ENCODE assay signal across 8 cellular contexts in genomic region chr1:244860914-244861610, GRCh38. TPM values are rescaled to one million over a fixed set of nuclear protein-coding genes. Genes with fewer than 3 reads are reported as not detected.
DNase-seq lines count a peak whose midpoint lies in the region; ATAC-seq and TF ChIP-seq lines count a peak whose summit lies in the region.

No MANE protein-coding gene starts in this region.

- peak overlapping the region; percentile 96 for H3K27ac Mint-ChIP-seq in MCF 10A (ENCODE audit: low read depth, unreplicated experiment)

- POLR2A ChIA-PET in A673 (lab: Charles Lee; ENCODE audit: low non-redundant PET) (no interaction called here), MCF 10A (lab: Yijun Ruan, JAX) (interaction anchor here (0.6 to 25.5 kb wide), 19 partner anchors 9 to 1793 kb away, joined by 3 to 1456 read pairs (median 5); partner anchors contain the start of genes ADSS2, CNST, COX20 and TFB2M), GM10248 (lab: Yijun Ruan, JAX) (interaction anchor here (0.6 to 1.0 kb wide), 4 partner anchors 13 to 110 kb away, joined by 3 to 13 read pairs (median 6); no protein-coding TSS in a partner anchor)

- no peaks in the 10 kb centered on the region for H3K9me3 Mint-ChIP-seq in MCF 10A (ENCODE audit: unreplicated experiment)

- no peak for ATAC-seq in GM19351 (IDR thresholded peaks at IDR 0.05; ENCODE audit: unreplicated experiment)

- H3K4me1 Mint-ChIP-seq in MCF 10A (ENCODE audit: insufficient read depth, unreplicated experiment): peaks cover 53% of the 10 kb centered on the region

- BruUV-seq in A673 (replicated peaks; lab: Mats Ljungman, UMichigan) (no TSS peak), MCF 10A (replicated peaks; lab: Mats Ljungman, UMichigan) (no TSS peak)

- TF ChIP-seq CTCF in A673 (conservative IDR thresholded peaks at IDR 0.05; ENCODE audit: low read depth, low read length) (no peak), HL-60 (IDR thresholded peaks at IDR 0.05; ENCODE audit: insufficient read depth, low read length) (no peak), MCF 10A (IDR thresholded peaks at IDR 0.05; ENCODE audit: unreplicated experiment) (no peak), GM10248 (IDR thresholded peaks at IDR 0.05; ENCODE audit: control extremely low read depth, extremely low read depth, low read depth, missing control alignments) (no peak)

- peak overlapping the region; percentile 93 for H3K4me3 Mint-ChIP-seq in MCF 10A (ENCODE audit: unreplicated experiment)

- no peaks in the 10 kb centered on the region for H3K27me3 Mint-ChIP-seq in MCF 10A (ENCODE audit: insufficient read depth, unreplicated experiment)

- H3K4me1 ChIP-seq in A673 (ENCODE audit: insufficient read depth, low read length, poor library complexity, severe bottlenecking): peaks cover 30% of the 10 kb centered on the region
- peaks cover 27 to 59% of the 10 kb centered on the region in 2 donors for H3K4me1 ChIP-seq in muscle layer of duodenum (ENCODE audit: control insufficient read depth in 1 of 2, insufficient read depth in 2 of 2, low read length in 2 of 2)

- H3K36me3 Mint-ChIP-seq in MCF 10A (ENCODE audit: insufficient read depth, unreplicated experiment): peaks cover 87% of the 10 kb centered on the region

- no peaks in the 10 kb centered on the region for H3K9me3 ChIP-seq in A673 (ENCODE audit: low read depth, low read length, poor library complexity, severe bottlenecking)
- no peaks in the 10 kb centered on the region for H3K9me3 ChIP-seq in muscle layer of duodenum (ENCODE audit: control insufficient read depth in 1 of 2, low read length in 2 of 2)

- H3K27ac ChIP-seq in A673 (ENCODE audit: low read depth, low read length, poor library complexity, severe bottlenecking): no peak overlapping the region
- peak overlapping the region; percentile 18; the same call in 1 of the 2 replicates for H3K27ac ChIP-seq in HL-60 (replicated peaks)
- peak overlapping the region; percentile 97 for H3K27ac ChIP-seq in muscle layer of duodenum (ENCODE audit: low read length)

- H3K36me3 ChIP-seq in A673 (ENCODE audit: insufficient read depth, low read length, poor library complexity, severe bottlenecking) (peaks cover 64% of the 10 kb centered on the region), muscle layer of duodenum (ENCODE audit: control insufficient read depth in 1 of 2, insufficient read depth in 2 of 2, low read length in 2 of 2) (peaks cover 51 to 67% of the 10 kb centered on the region in 2 donors)

- peak overlapping the region; percentile 82 for H3K4me3 ChIP-seq in A673 (ENCODE audit: low read depth, low read length, poor library complexity, severe bottlenecking)
- peak overlapping the region; percentile 77 for H3K4me3 ChIP-seq in HL-60 (replicated peaks; ENCODE audit: insufficient read depth, low read length)
- H3K4me3 ChIP-seq in muscle layer of duodenum (ENCODE audit: low read depth in 1 of 2, low read length in 2 of 2): peak overlapping the region; percentile 91 to 92

- CTCF ChIA-PET in A673 (lab: Charles Lee): interaction anchor here (0.7 kb wide), 1 partner anchor 1153 kb away, joined by 8 read pairs; no protein-coding TSS in a partner anchor
- CTCF ChIA-PET in MCF 10A (lab: Yijun Ruan, JAX): interaction anchor here (0.5 to 13.7 kb wide), 7 partner anchors 10 to 1632 kb away, joined by 3 to 174 read pairs (median 10); partner anchors contain the start of gene COX20
- CTCF ChIA-PET in GM10248 (lab: Yijun Ruan, JAX): interaction anchor here (1.0 to 18.3 kb wide), 6 partner anchors 8 to 181 kb away, joined by 3 to 204 read pairs (median 6); partner anchors contain the start of gene COX20

- DNase-seq in A673 (ENCODE audit: low spot score) (no peak), HL-60 (ENCODE audit: low read depth in 1 of 2, low spot score in 1 of 2) (peak in 1 of 2 experiments; percentile 34), MCF 10A (ENCODE audit: unreplicated experiment) (peak; percentile 49), GM10248 (ENCODE audit: extremely low spot score) (no peak), inferior parietal cortex (ENCODE audit: extremely low spot score) (no peak)
- no peak for DNase-seq in stimulated activated CD4-positive, alpha-beta T cell treated with anti-CD3 and anti-CD28 coated beads, Interleukin-2, amount 100 ng/mL, for 24 hours

- intact Hi-C loops in A673 (cut with micrococcal nuclease; ENCODE audit: unreplicated experiment) (loop anchor here (5.0 kb wide), 1 partner anchor 181 kb away; no protein-coding TSS in a partner anchor), MCF 10A (cut with micrococcal nuclease) (no loop called here)

- H3K27me3 ChIP-seq in A673 (replicated peaks; ENCODE audit: insufficient read depth, low read depth, low read length, poor library complexity): no peaks in the 10 kb centered on the region
- H3K27me3 ChIP-seq in HL-60 (ENCODE audit: insufficient read depth, poor library complexity, severe bottlenecking): no peaks in the 10 kb centered on the region
- no peaks in the 10 kb centered on the region for H3K27me3 ChIP-seq in muscle layer of duodenum (ENCODE audit: low read depth, low read length)

RNA-seq across cellular contexts. Expression of gene HNRNPU, which starts 3.3 kb away (rescaled TPM):
- total RNA-seq in A673 (2021) (720 and 746 TPM in 2 replicates), MCF 10A (2022) (454 and 572 TPM in 2 replicates)

RNA-seq across cellular contexts. Expression of gene COX20, which starts 25.6 kb away (rescaled TPM):
- total RNA-seq in A673 (2021) (48.0 and 59.0 TPM in 2 replicates), MCF 10A (2022) (44.6 and 46.1 TPM in 2 replicates)
